ENCODE assay signal across 8 cellular contexts in the genomic region with DNA sequence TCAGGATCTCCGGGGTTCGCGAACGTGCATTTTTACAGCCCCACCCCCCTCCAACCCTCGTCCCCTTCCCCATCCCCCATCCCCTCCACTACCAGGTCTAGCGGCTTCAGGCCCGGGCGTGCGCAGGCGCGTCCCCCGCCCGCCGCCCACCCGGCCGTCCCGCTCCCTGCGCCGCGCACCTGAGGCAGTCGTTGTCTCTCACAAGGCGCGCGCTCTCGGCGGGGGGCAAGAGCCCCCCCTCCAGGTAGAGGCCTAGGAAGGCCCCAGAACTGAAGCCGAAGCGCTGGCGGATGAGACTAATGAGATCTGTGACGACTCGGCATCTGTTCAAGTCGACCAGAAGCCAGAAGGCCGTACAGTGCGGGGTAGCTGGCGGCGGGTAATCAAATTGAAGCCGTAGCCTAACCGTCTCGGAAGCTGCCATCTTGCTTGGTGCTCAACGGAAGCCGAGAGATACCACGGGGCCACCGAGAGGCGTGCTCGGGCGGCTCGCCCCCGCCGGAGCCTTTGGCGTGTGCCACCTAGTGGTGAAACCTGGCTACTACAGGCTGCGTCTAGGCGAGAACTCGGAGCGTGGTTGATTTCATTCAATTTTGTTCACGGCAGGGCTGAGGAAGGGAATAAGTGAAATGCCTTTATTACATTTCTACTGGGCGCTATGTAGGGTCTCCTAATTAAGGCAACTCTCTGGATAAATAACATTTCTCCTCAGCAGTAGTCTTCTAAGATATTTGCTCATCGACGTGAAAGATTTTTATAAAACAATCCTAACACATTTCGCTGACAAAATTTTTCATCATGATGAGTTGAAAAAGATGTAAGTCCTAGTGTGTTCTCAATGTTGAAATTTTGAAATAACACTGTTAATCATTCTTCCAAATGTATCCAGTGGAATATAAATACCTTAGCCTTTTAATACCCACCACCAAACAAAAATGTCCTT. TPM values are rescaled to one million over a fixed set of nuclear protein-coding genes. Genes with fewer than 3 reads are reported as not detected.
DNase-seq lines count a peak whose midpoint lies in the region; ATAC-seq, FAIRE-seq and TF ChIP-seq lines count a peak whose summit lies in the region.

A gene with protein sequence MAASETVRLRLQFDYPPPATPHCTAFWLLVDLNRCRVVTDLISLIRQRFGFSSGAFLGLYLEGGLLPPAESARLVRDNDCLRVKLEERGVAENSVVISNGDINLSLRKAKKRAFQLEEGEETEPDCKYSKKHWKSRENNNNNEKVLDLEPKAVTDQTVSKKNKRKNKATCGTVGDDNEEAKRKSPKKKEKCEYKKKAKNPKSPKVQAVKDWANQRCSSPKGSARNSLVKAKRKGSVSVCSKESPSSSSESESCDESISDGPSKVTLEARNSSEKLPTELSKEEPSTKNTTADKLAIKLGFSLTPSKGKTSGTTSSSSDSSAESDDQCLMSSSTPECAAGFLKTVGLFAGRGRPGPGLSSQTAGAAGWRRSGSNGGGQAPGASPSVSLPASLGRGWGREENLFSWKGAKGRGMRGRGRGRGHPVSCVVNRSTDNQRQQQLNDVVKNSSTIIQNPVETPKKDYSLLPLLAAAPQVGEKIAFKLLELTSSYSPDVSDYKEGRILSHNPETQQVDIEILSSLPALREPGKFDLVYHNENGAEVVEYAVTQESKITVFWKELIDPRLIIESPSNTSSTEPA (minus strand): TSS at position 455 of the 943 bp plus-strand sequence. CDS start 31 bp downstream, at position 424.

- H3K4me1 ChIP-seq in pancreas (peaks cover 6 to 16% (median 12%) of the 10 kb centered on the region in 3 donors), tibial nerve (peaks cover 0 to 31% (median 11%) of the 10 kb centered on the region in 4 donors)

- peaks cover 2% of the 10 kb centered on the region for H3K27me3 Mint-ChIP-seq in glutamatergic neuron (ENCODE audit: unreplicated experiment)

- H3K27me3 ChIP-seq in pancreas (no peaks in the 10 kb centered on the region), tibial nerve (no peaks in the 10 kb centered on the region)

- H3K36me3 ChIP-seq in pancreas = no peaks in the 10 kb centered on the region
- H3K36me3 ChIP-seq in tibial nerve = peaks cover 0 to 6% (median 0%) of the 10 kb centered on the region in 3 donors

- peak within 1 kb of the TSS; percentile 80 for H3K4me3 Mint-ChIP-seq in glutamatergic neuron (ENCODE audit: unreplicated experiment)

- 3% methylated on average over 58 to 59 of the region's 59 CpGs for WGBS in pancreas, 2 donors
- WGBS in tibial nerve, 2 donors = 6 to 10% methylated on average over 23 to 36 of the region's 59 CpGs

- TF ChIP-seq CTCF in GM12801 (IDR thresholded peaks at IDR 0.05; ENCODE audit: extremely low read depth, insufficient read length) = peak; percentile 70
- peak; percentile 100 for TF ChIP-seq CTCF in glutamatergic neuron (IDR thresholded peaks at IDR 0.05; ENCODE audit: partially characterized antibody, unreplicated experiment)
- peak; percentile 99 to 100 (median 100) for TF ChIP-seq CTCF in pancreas (IDR thresholded peaks at IDR 0.05)
- TF ChIP-seq CTCF in tibial nerve (IDR thresholded peaks at IDR 0.05) = peak; percentile 96 to 100 (median 99)

- H3K27ac ChIP-seq in pancreas (peak within 1 kb of the TSS; percentile 66 to 90 (median 76)), tibial nerve (peak within 1 kb of the TSS; percentile 83 to 92 (median 89))

- peak within 1 kb of the TSS; percentile 64 to 75 (median 70) for H3K4me3 ChIP-seq in pancreas
- H3K4me3 ChIP-seq in tibial nerve = peak within 1 kb of the TSS; percentile 67 to 95 (median 83)

- H3K9me3 ChIP-seq in pancreas (no peaks in the 10 kb centered on the region), tibial nerve (no peaks in the 10 kb centered on the region)

- peaks cover 4% of the 10 kb centered on the region for H3K4me1 Mint-ChIP-seq in glutamatergic neuron (ENCODE audit: low read depth, unreplicated experiment)

- no peaks in the 10 kb centered on the region for H3K9me3 Mint-ChIP-seq in activated naive CD4-positive, alpha-beta T cell treated with anti-CD3 and anti-CD28 coated beads, Interleukin-2, amount 50 U/mL, for 72 hours
- H3K9me3 Mint-ChIP-seq in glutamatergic neuron (ENCODE audit: unreplicated experiment) = peaks cover 2% of the 10 kb centered on the region

- TF ChIP-seq POLR2A in tibial nerve (IDR thresholded peaks at IDR 0.05) = no peak

- TF ChIP-seq EP300 in tibial nerve (IDR thresholded peaks at IDR 0.05) = peak; percentile 71 to 90

- ATAC-seq in HG02610 (IDR thresholded peaks at IDR 0.05; ENCODE audit: unreplicated experiment) = peak; percentile 94
- peak; percentile 100 for ATAC-seq in SK-N-SH treated with all-trans-retinoic acid at 6 μM for 48 hours
- ATAC-seq in activated naive CD4-positive, alpha-beta T cell treated with anti-CD3 and anti-CD28 coated beads, Interleukin-2, amount 50 U/mL, for 72 hours = peak; percentile 99
- ATAC-seq in pancreas = peak; percentile 97 to 100 (median 100)

- no peaks in the 10 kb centered on the region for H3K36me3 Mint-ChIP-seq in activated naive CD4-positive, alpha-beta T cell treated with anti-CD3 and anti-CD28 coated beads, Interleukin-2, amount 50 U/mL, for 72 hours
- H3K36me3 Mint-ChIP-seq in glutamatergic neuron (ENCODE audit: unreplicated experiment) = no peaks in the 10 kb centered on the region

- FAIRE-seq in pancreas (lab: Jason Lieb, UNC) = no peak

- H3K27ac Mint-ChIP-seq in activated naive CD4-positive, alpha-beta T cell treated with anti-CD3 and anti-CD28 coated beads, Interleukin-2, amount 50 U/mL, for 72 hours = peak within 1 kb of the TSS; percentile 83 to 87
- peak within 1 kb of the TSS; percentile 90 for H3K27ac Mint-ChIP-seq in glutamatergic neuron (ENCODE audit: unreplicated experiment)

- intact Hi-C loops in pancreas (cut with DNase I) = no loop called here

- peak; percentile 92 for DNase-seq in NCI-H1092 (lab: John Stamatoyannopoulos, UW)
- peak; percentile 91 to 98 for DNase-seq in activated naive CD4-positive, alpha-beta T cell treated with anti-CD3 and anti-CD28 coated beads, Interleukin-2, amount 50 U/mL, for 72 hours (ENCODE audit: low spot score in 2 of 2)
- peak; percentile 95 for DNase-seq in glutamatergic neuron
- DNase-seq in pancreas = peak; percentile 84 to 99 (median 92)
- peak; percentile 83 to 94 for DNase-seq in tibial nerve (ENCODE audit: low spot score in 2 of 2)

TF ChIP-seq in SK-N-SH treated with all-trans-retinoic acid at 6 μM for 48 hours, 23 proteins besides CTCF, POLR2A, EP300 and RAD21 (continues in another document):
- TF ChIP-seq ZC3H10 (CRISPR knock-in tag; IDR thresholded peaks at IDR 0.05) (no peak), ARNTL (CRISPR knock-in tag; IDR thresholded peaks at IDR 0.05; ENCODE audit: borderline replicate concordance, low read depth) (no peak), OSR1 (CRISPR knock-in tag; IDR thresholded peaks at IDR 0.05) (no peak), TOX (CRISPR knock-in tag; IDR thresholded peaks at IDR 0.05; ENCODE audit: borderline replicate concordance) (no peak), RARB (CRISPR knock-in tag; IDR thresholded peaks at IDR 0.05) (no peak), ZFP30 (CRISPR knock-in tag; IDR thresholded peaks at IDR 0.05) (no peak), ISL1 (CRISPR knock-in tag; IDR thresholded peaks at IDR 0.05) (no peak)
- TF ChIP-seq, protein P1, sequence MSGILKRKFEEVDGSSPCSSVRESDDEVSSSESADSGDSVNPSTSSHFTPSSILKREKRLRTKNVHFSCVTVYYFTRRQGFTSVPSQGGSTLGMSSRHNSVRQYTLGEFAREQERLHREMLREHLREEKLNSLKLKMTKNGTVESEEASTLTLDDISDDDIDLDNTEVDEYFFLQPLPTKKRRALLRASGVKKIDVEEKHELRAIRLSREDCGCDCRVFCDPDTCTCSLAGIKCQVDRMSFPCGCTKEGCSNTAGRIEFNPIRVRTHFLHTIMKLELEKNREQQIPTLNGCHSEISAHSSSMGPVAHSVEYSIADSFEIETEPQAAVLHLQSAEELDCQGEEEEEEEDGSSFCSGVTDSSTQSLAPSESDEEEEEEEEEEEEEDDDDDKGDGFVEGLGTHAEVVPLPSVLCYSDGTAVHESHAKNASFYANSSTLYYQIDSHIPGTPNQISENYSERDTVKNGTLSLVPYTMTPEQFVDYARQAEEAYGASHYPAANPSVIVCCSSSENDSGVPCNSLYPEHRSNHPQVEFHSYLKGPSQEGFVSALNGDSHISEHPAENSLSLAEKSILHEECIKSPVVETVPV (CRISPR knock-in tag; IDR thresholded peaks at IDR 0.05) = no peak; the same call in 1 of the 2 replicates
- TF ChIP-seq, protein P2, sequence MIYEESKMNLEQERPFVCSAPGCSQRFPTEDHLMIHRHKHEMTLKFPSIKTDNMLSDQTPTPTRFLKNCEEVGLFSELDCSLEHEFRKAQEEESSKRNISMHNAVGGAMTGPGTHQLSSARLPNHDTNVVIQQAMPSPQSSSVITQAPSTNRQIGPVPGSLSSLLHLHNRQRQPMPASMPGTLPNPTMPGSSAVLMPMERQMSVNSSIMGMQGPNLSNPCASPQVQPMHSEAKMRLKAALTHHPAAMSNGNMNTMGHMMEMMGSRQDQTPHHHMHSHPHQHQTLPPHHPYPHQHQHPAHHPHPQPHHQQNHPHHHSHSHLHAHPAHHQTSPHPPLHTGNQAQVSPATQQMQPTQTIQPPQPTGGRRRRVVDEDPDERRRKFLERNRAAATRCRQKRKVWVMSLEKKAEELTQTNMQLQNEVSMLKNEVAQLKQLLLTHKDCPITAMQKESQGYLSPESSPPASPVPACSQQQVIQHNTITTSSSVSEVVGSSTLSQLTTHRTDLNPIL (CRISPR knock-in tag; IDR thresholded peaks at IDR 0.05; ENCODE audit: low read depth) = no peak
- TF ChIP-seq, protein P3, sequence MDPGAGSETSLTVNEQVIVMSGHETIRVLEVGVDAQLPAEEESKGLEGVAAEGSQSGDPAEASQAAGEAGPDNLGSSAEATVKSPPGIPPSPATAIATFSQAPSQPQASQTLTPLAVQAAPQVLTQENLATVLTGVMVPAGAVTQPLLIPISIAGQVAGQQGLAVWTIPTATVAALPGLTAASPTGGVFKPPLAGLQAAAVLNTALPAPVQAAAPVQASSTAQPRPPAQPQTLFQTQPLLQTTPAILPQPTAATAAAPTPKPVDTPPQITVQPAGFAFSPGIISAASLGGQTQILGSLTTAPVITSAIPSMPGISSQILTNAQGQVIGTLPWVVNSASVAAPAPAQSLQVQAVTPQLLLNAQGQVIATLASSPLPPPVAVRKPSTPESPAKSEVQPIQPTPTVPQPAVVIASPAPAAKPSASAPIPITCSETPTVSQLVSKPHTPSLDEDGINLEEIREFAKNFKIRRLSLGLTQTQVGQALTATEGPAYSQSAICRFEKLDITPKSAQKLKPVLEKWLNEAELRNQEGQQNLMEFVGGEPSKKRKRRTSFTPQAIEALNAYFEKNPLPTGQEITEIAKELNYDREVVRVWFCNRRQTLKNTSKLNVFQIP (CRISPR knock-in tag; IDR thresholded peaks at IDR 0.05; ENCODE audit: borderline replicate concordance, low read depth) = 0 out of 2 replicates have a peak, but pooled peaks have one; percentile 80

RNA-seq across cellular contexts. Expression of the gene that starts here (rescaled TPM):
- 10 to 100 TPM; 22.6 to 26.1 TPM for total RNA-seq in activated naive CD4-positive, alpha-beta T cell treated with anti-CD3 and anti-CD28 coated beads, Interleukin-2, amount 50 U/mL, for 72 hours
- total RNA-seq in glutamatergic neuron (ENCODE audit: unreplicated experiment) (9.4 TPM), pancreas (1 to 10 TPM; 3.6 to 8.3 (median 6.3) TPM), tibial nerve (10 to 100 TPM in 1 of 4 donors, 1 to 10 TPM in 3; 9.2 to 13.1 (median 9.7) TPM)
- polyA plus RNA-seq in pancreas = 1 to 10 TPM; 4.4 to 8.6 TPM

Comparison
In these comparisons a context has a peak if more than half of its experiments do, and no peak if none do; other contexts are left out.
1. Peak in every context shown above with its lines: DNase-seq, ATAC-seq, H3K4me3 ChIP-seq and H3K27ac ChIP-seq.